ENCODE assay signal across 16 cellular contexts in the genomic region with DNA sequence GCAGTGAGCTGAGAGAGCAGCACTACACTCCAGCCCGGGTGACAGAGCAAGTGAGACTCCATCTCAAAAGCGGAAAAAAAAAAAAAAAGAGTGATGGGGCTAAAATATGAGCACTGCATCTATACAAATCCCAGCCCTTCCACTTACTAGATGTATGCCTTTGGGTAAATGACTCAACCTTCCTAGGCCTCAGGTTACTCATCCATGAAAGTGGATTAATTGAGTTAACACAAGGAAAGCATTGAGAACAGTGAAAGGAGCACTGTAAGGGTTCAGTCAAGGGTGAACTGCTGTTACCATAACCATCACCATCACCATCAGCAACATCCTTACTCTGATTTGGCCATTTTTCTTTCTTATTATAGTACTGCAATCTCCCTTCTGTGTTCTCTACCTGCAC.
DNase-seq lines count a peak whose midpoint lies in the region; ATAC-seq, FAIRE-seq and TF ChIP-seq lines count a peak whose summit lies in the region.
"Had no signal": no experiment of that assay in that cellular context is flagged by ENCODE, and none has a peak within 500 bp of the region (broad histone marks: within the 10 kb centered on the region; RNA-seq: fewer than 3 reads in every experiment).

No MANE protein-coding gene starts in this region.

- H3K36me3 Mint-ChIP-seq in activated T-helper 2 cell treated with anti-CD3 and anti-CD28 coated beads, Interferon-gamma antibody, Interleukin-2, Interleukin-4, amounts not matched to agents 10 μg/mL and 5 μg/mL and 100 μg/mL, durations not matched to agents 14 hours and 24 hours and 36 hours (ENCODE audit: low read depth), result no peaks in the 10 kb centered on the region

- intact Hi-C loops in activated T-helper 2 cell treated with anti-CD3 and anti-CD28 coated beads, Interferon-gamma antibody, Interleukin-2, Interleukin-4, amounts not matched to agents 10 μg/mL and 5 μg/mL and 100 μg/mL, durations not matched to agents 14 hours and 24 hours and 36 hours (cut with micrococcal nuclease), result no loop called here
- intact Hi-C loops in thyroid gland (cut with DNase I), result no loop called here

- no peak overlapping the region for H3K27ac ChIP-seq in foreskin keratinocyte
- H3K27ac ChIP-seq in thyroid gland, result no peak overlapping the region
- H3K27ac ChIP-seq: KMS-11 had no signal

- no peak overlapping the region for H3K4me3 Mint-ChIP-seq in activated T-helper 2 cell treated with anti-CD3 and anti-CD28 coated beads, Interferon-gamma antibody, Interleukin-2, Interleukin-4, amounts not matched to agents 10 μg/mL and 5 μg/mL and 100 μg/mL, durations not matched to agents 14 hours and 24 hours and 36 hours (ENCODE audit: low read depth)

- H3K36me3 ChIP-seq in thyroid gland, result no peaks in the 10 kb centered on the region

- FAIRE-seq in RCC 7860 (lab: Jason Lieb, UNC), result no peak
- FAIRE-seq: H54 had no signal

- H3K27ac Mint-ChIP-seq in activated T-helper 2 cell treated with anti-CD3 and anti-CD28 coated beads, Interferon-gamma antibody, Interleukin-2, Interleukin-4, amounts not matched to agents 10 μg/mL and 5 μg/mL and 100 μg/mL, durations not matched to agents 14 hours and 24 hours and 36 hours, result no peak overlapping the region

- H3K4me1 ChIP-seq in foreskin keratinocyte (no peaks in the 10 kb centered on the region), thyroid gland (no peaks in the 10 kb centered on the region)
- H3K4me1 ChIP-seq: Caco-2 had no signal

- ATAC-seq in foreskin keratinocyte, result peak; percentile 59
- ATAC-seq: PC-3 had no signal

- in situ Hi-C loops in Caki2 (cut with HindIII; ENCODE audit: low pct_unique_long_range_greater_than_20kb, low sequenced_read_pairs), result no loop called here

- TF ChIP-seq CTCF in foreskin keratinocyte (conservative IDR thresholded peaks at IDR 0.05), result no peak
- TF ChIP-seq CTCF in thyroid gland (IDR thresholded peaks at IDR 0.05), result no peak

- no peaks in the 10 kb centered on the region for H3K27me3 ChIP-seq in foreskin keratinocyte
- no peaks in the 10 kb centered on the region for H3K27me3 ChIP-seq in thyroid gland

- no peaks in the 10 kb centered on the region for H3K9me3 Mint-ChIP-seq in activated T-helper 2 cell treated with anti-CD3 and anti-CD28 coated beads, Interferon-gamma antibody, Interleukin-2, Interleukin-4, amounts not matched to agents 10 μg/mL and 5 μg/mL and 100 μg/mL, durations not matched to agents 14 hours and 24 hours and 36 hours

- H3K9me3 ChIP-seq in thyroid gland, result no peaks in the 10 kb centered on the region
- H3K9me3 ChIP-seq: Caco-2 had no signal

- no peaks in the 10 kb centered on the region for H3K4me1 Mint-ChIP-seq in activated T-helper 2 cell treated with anti-CD3 and anti-CD28 coated beads, Interferon-gamma antibody, Interleukin-2, Interleukin-4, amounts not matched to agents 10 μg/mL and 5 μg/mL and 100 μg/mL, durations not matched to agents 14 hours and 24 hours and 36 hours (ENCODE audit: low read depth)

- 78 to 89% methylated on average over 2 of the region's 2 CpGs for WGBS in thyroid gland, 2 donors

- no peak overlapping the region for H3K4me3 ChIP-seq in thyroid gland (replicated peaks in 1 of 3)

- no peak for TF ChIP-seq POLR2A in thyroid gland (IDR thresholded peaks at IDR 0.05)

- H3K27me3 Mint-ChIP-seq in activated T-helper 2 cell treated with anti-CD3 and anti-CD28 coated beads, Interferon-gamma antibody, Interleukin-2, Interleukin-4, amounts not matched to agents 10 μg/mL and 5 μg/mL and 100 μg/mL, durations not matched to agents 14 hours and 24 hours and 36 hours (ENCODE audit: low read depth), result no peaks in the 10 kb centered on the region

- peak; percentile 56 for DNase-seq in Caki2 (ENCODE audit: low read depth)
- DNase-seq in RCC 7860 (ENCODE audit: low spot score), result peak; percentile 29
- no peak for DNase-seq in foreskin keratinocyte
- peak; percentile 62 for DNase-seq in renal cortical epithelial cell (ENCODE audit: low read depth)
- no peak for DNase-seq in NCI-H774 (lab: John Stamatoyannopoulos, UW)
- no peak for DNase-seq in activated T-helper 2 cell treated with anti-CD3 and anti-CD28 coated beads, Interferon-gamma antibody, Interleukin-2, Interleukin-4, amounts not matched to agents 10 μg/mL and 5 μg/mL and 100 μg/mL, durations not matched to agents 14 hours and 24 hours and 36 hours (ENCODE audit: low spot score)
- DNase-seq in thyroid gland, result no peak
- DNase-seq: ACHN, Caco-2, MM.1S, NCI-H1105, NCI-H187, NCI-H526 treated with DMSO at 0.1 percent for 48 hours, PC-3 had no signal

Comparison
In these comparisons a context has a peak if more than half of its experiments do, and no peak if none do; other contexts are left out.
1. DNase-seq: peak in Caki2 (single experiment), RCC 7860 (single experiment) and renal cortical epithelial cell (single experiment); none in foreskin keratinocyte (0 of 2), NCI-H774 (single experiment), activated T-helper 2 cell treated with anti-CD3 and anti-CD28 coated beads, Interferon-gamma antibody, Interleukin-2, Interleukin-4, amounts not matched to agents 10 μg/mL and 5 μg/mL and 100 μg/mL, durations not matched to agents 14 hours and 24 hours and 36 hours (single experiment) and thyroid gland (0 of 2).